13 cellular contexts compared by ENCODE assay signal in the genomic region with DNA sequence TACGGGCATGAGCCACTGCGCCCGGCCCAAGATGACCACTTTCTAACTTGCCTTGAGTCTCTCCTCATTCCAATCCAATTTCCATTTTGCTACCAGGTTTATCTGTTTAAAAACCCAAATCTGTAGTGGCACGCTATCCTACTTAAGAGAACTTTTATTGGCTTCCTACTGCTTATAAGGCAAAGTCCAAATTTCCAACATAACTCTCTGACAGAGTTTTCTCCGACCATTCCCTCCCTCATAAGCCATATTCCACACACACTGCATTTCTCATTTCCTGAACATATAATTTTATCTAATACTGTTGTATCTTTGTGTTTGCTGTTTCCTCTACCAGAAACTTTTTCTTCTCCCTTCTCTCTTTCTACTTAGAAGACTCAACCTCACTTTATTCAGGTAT. TPM values are rescaled to one million over a fixed set of nuclear protein-coding genes. Genes with fewer than 3 reads are reported as not detected.
DNase-seq lines count a peak whose midpoint lies in the region; ATAC-seq, FAIRE-seq and TF ChIP-seq lines count a peak whose summit lies in the region.
"Had no signal": no experiment of that assay in that cellular context is flagged by ENCODE, and none has a peak within 500 bp of the region (broad histone marks: within the 10 kb centered on the region; RNA-seq: fewer than 3 reads in every experiment).

No MANE protein-coding gene starts in this region.

- WGBS in K562 (ENCODE audit: insufficient coverage, low coverage, missing lambda C conversion rate), result 98% methylated on average over 5 of the region's 5 CpGs

- POLR2A ChIA-PET in CD8-positive, alpha-beta T cell (lab: Charles Lee), result no interaction called here
- POLR2A ChIA-PET in K562 (lab: Yijun Ruan, JAX), result interaction anchor here (2.1 kb wide), 1 partner anchor 15 kb away, joined by 10 read pairs; the partner anchor contains the start of gene SF3A3
- POLR2A ChIA-PET in MCF 10A (lab: Yijun Ruan, JAX), result no interaction called here

- no peaks in the 10 kb centered on the region for H3K9me3 Mint-ChIP-seq in activated T-cell treated with anti-CD3 and anti-CD28 coated beads, Interleukin-2, amount 50 U/mL, for 24 hours
- H3K9me3 Mint-ChIP-seq in CD8-positive, alpha-beta T cell, result no peaks in the 10 kb centered on the region
- no peaks in the 10 kb centered on the region for H3K9me3 Mint-ChIP-seq in MCF 10A (ENCODE audit: unreplicated experiment)
- H3K9me3 Mint-ChIP-seq: HFFc6 had no signal

- no peak for FAIRE-seq in K562 (lab: Jason Lieb, UNC)
- FAIRE-seq: HTR-8/SVneo had no signal

- no peak overlapping the region for H3K4me2 ChIP-seq in K562 (ENCODE audit: insufficient read depth, low read length)
- H3K4me2 ChIP-seq: BLaER1 had no signal

- intact Hi-C loops in CD8-positive, alpha-beta T cell (cut with DNase I, micrococcal nuclease), result no loop called here
- intact Hi-C loops in K562 (cut with micrococcal nuclease), result loop anchor here (10.0 kb wide), 1 partner anchor 160 kb away; no protein-coding TSS in a partner anchor
- intact Hi-C loops in left colon (cut with DNase I, micrococcal nuclease), result no loop called here
- intact Hi-C loops in MCF 10A (cut with micrococcal nuclease), result loop anchor here (10.0 kb wide), 1 partner anchor 160 kb away; no protein-coding TSS in a partner anchor

- peaks cover 27% of the 10 kb centered on the region for H3K4me1 Mint-ChIP-seq in activated T-cell treated with anti-CD3 and anti-CD28 coated beads, Interleukin-2, amount 50 U/mL, for 24 hours (ENCODE audit: low read depth)
- H3K4me1 Mint-ChIP-seq in CD8-positive, alpha-beta T cell (ENCODE audit: low read depth), result peaks cover 23% of the 10 kb centered on the region
- H3K4me1 Mint-ChIP-seq in MCF 10A (ENCODE audit: insufficient read depth, unreplicated experiment), result no peaks in the 10 kb centered on the region

- H3K4me1 ChIP-seq in CD8-positive, alpha-beta T cell (ENCODE audit: insufficient read depth, low read length), result no peaks in the 10 kb centered on the region
- H3K4me1 ChIP-seq in K562 (replicated peaks in 1 of 2; ENCODE audit: control insufficient read depth in 2 of 2, insufficient read depth in 2 of 2, low read length in 2 of 2), result no peaks in the 10 kb centered on the region

- H3K36me3 Mint-ChIP-seq in activated T-cell treated with anti-CD3 and anti-CD28 coated beads, Interleukin-2, amount 50 U/mL, for 24 hours (ENCODE audit: low read depth), result peaks cover 100% of the 10 kb centered on the region
- peaks cover 94% of the 10 kb centered on the region for H3K36me3 Mint-ChIP-seq in CD8-positive, alpha-beta T cell
- H3K36me3 Mint-ChIP-seq in MCF 10A (ENCODE audit: insufficient read depth, unreplicated experiment), result peaks cover 97% of the 10 kb centered on the region

- peak overlapping the region; percentile 1 for H3K27ac Mint-ChIP-seq in activated T-cell treated with anti-CD3 and anti-CD28 coated beads, Interleukin-2, amount 50 U/mL, for 24 hours
- peak overlapping the region; percentile 17 for H3K27ac Mint-ChIP-seq in CD8-positive, alpha-beta T cell
- no peak overlapping the region for H3K27ac Mint-ChIP-seq in MCF 10A (ENCODE audit: low read depth, unreplicated experiment)
- H3K27ac Mint-ChIP-seq: HFFc6 had no signal

- H3K36me3 ChIP-seq in CD8-positive, alpha-beta T cell (ENCODE audit: insufficient read depth, low read length), result peaks cover 41% of the 10 kb centered on the region
- peaks cover 78% of the 10 kb centered on the region for H3K36me3 ChIP-seq in K562 (ENCODE audit: control insufficient read depth, insufficient read depth, low read length)

- H3K9me1 ChIP-seq in K562 (ENCODE audit: control insufficient read depth, insufficient read depth, low read length), result no peaks in the 10 kb centered on the region

- no peaks in the 10 kb centered on the region for H3K27me3 ChIP-seq in CD8-positive, alpha-beta T cell (ENCODE audit: insufficient read depth, low read length)
- H3K27me3 ChIP-seq in K562 (ENCODE audit: control insufficient read depth in 2 of 2, insufficient read depth in 2 of 2, low read length in 2 of 2), result no peaks in the 10 kb centered on the region
- H3K27me3 ChIP-seq: BLaER1 had no signal

- no peaks in the 10 kb centered on the region for H3K27me3 Mint-ChIP-seq in activated T-cell treated with anti-CD3 and anti-CD28 coated beads, Interleukin-2, amount 50 U/mL, for 24 hours
- H3K27me3 Mint-ChIP-seq in CD8-positive, alpha-beta T cell (ENCODE audit: low read depth), result no peaks in the 10 kb centered on the region
- H3K27me3 Mint-ChIP-seq in MCF 10A (ENCODE audit: insufficient read depth, unreplicated experiment), result no peaks in the 10 kb centered on the region

- no peak for TF ChIP-seq RAD21 in K562 (CRISPR knock-in tag; conservative IDR thresholded peaks at IDR 0.05 in 1 of 2, IDR thresholded peaks at IDR 0.05 in 1 of 2)

- no peak for TF ChIP-seq EP300 in K562 (IDR thresholded peaks at IDR 0.05; ENCODE audit: low read length)

- H3K4me3 ChIP-seq in CD8-positive, alpha-beta T cell (ENCODE audit: low read depth, low read length), result no peak overlapping the region
- H3K4me3 ChIP-seq in K562, result no peak overlapping the region
- H3K4me3 ChIP-seq: BLaER1 had no signal

- no peak for ATAC-seq in CD8-positive, alpha-beta T cell
- no peak for ATAC-seq in K562
- ATAC-seq in left colon, result peak; percentile 68
- ATAC-seq in HG03378 (IDR thresholded peaks at IDR 0.05; ENCODE audit: unreplicated experiment), result no peak

- H3K4me3 Mint-ChIP-seq in activated T-cell treated with anti-CD3 and anti-CD28 coated beads, Interleukin-2, amount 50 U/mL, for 24 hours, result no peak overlapping the region
- no peak overlapping the region for H3K4me3 Mint-ChIP-seq in CD8-positive, alpha-beta T cell
- H3K4me3 Mint-ChIP-seq in MCF 10A (ENCODE audit: unreplicated experiment), result no peak overlapping the region
- H3K4me3 Mint-ChIP-seq: HFFc6 had no signal

- H4K20me1 ChIP-seq in K562 (replicated peaks; ENCODE audit: control insufficient read depth, insufficient read depth, low read length), result peaks cover 7% of the 10 kb centered on the region; the same call in 1 of the 2 replicates

- TF ChIP-seq CTCF in CD8-positive, alpha-beta T cell (IDR thresholded peaks at IDR 0.05), result no peak
- TF ChIP-seq CTCF in K562 (IDR thresholded peaks at IDR 0.05 in 2 of 3, conservative IDR thresholded peaks at IDR 0.05 in 1 of 3; ENCODE audit: insufficient read depth in 2 of 3, low read depth in 1 of 3, low read length in 3 of 3) (no peak), MCF 10A (IDR thresholded peaks at IDR 0.05; ENCODE audit: unreplicated experiment) (no peak)

- H3K79me2 ChIP-seq in K562 (ENCODE audit: control insufficient read depth, insufficient read depth, low read length), result peaks cover 11% of the 10 kb centered on the region

- no TSS peak for BruUV-seq in K562 (replicated peaks; lab: Mats Ljungman, UMichigan)
- no TSS peak for BruUV-seq in MCF 10A (replicated peaks; lab: Mats Ljungman, UMichigan)

- CTCF ChIA-PET in CD8-positive, alpha-beta T cell (lab: Charles Lee), result interaction anchor here (1.0 kb wide), 1 partner anchor 94 kb away, joined by 3 read pairs; no protein-coding TSS in a partner anchor
- CTCF ChIA-PET in K562 (lab: Yijun Ruan, JAX; ENCODE audit: low intra/inter-chr PET ratio), result interaction anchor here (1.1 to 2.0 kb wide), 2 partner anchors 85 to 520 kb away, joined by 3 to 18 read pairs; no protein-coding TSS in a partner anchor
- CTCF ChIA-PET in MCF 10A (lab: Yijun Ruan, JAX), result interaction anchor here (0.7 to 1.9 kb wide), 4 partner anchors 13 to 112 kb away, joined by 3 to 10 read pairs (median 5); no protein-coding TSS in a partner anchor

- no peak overlapping the region for H2AFZ ChIP-seq in K562 (ENCODE audit: low read depth, low read length)

- no peak overlapping the region for H3K9ac ChIP-seq in K562 (ENCODE audit: insufficient read depth in 1 of 2, low read depth in 2 of 2, low read length in 2 of 2)
- H3K9ac ChIP-seq: BLaER1 had no signal

- no peak overlapping the region for H3K27ac ChIP-seq in CD8-positive, alpha-beta T cell (ENCODE audit: low read depth, low read length)
- H3K27ac ChIP-seq in K562 (ENCODE audit: extremely low read depth, low read depth, low read length), result no peak overlapping the region
- H3K27ac ChIP-seq: 22Rv1, BLaER1 had no signal

- in situ Hi-C loops in K562 (cut with MboI), result no loop called here

- no peaks in the 10 kb centered on the region for H3K9me3 ChIP-seq in CD8-positive, alpha-beta T cell (ENCODE audit: low read length)
- no peaks in the 10 kb centered on the region for H3K9me3 ChIP-seq in K562 (replicated peaks; ENCODE audit: control insufficient read depth, insufficient read depth, low read depth, low read length)

- DNase-seq in activated T-cell treated with anti-CD3 and anti-CD28 coated beads, Interleukin-2, amount 50 U/mL, for 24 hours, result no peak
- no peak for DNase-seq in activated T-cell treated with anti-CD3 and anti-CD28 coated beads, Interleukin-2, amount 50 U/mL, for 48 hours
- no peak for DNase-seq in CD8-positive, alpha-beta T cell
- DNase-seq in K562 (ENCODE audit: extremely low read depth in 1 of 4, low spot score in 3 of 4), result no peak
- no peak for DNase-seq in left colon
- no peak for DNase-seq in MCF 10A (ENCODE audit: unreplicated experiment)
- DNase-seq in NCI-H1105 (lab: John Stamatoyannopoulos, UW), result no peak
- DNase-seq: DMS 273 treated with DMSO at 0.1 percent for 48 hours had no signal

- no peak for TF ChIP-seq POLR2A in K562 (conservative IDR thresholded peaks at IDR 0.05)

RNA-seq across cellular contexts. Expression of gene SF3A3, which starts 15.2 kb away (rescaled TPM):
- total RNA-seq in CD8-positive, alpha-beta T cell, result 10 to 100 TPM; 41.7 to 42.6 TPM
- total RNA-seq in K562 (2011; cell fraction: chromatin; rRNA removed; ENCODE audit: low replicate concordance), result 120 and 207 TPM in 2 replicates
- total RNA-seq in K562 (2011; cell fraction: nucleolus; rRNA removed), result 64.9 and 65.3 TPM in 2 replicates
- total RNA-seq in K562 (2011; cell fraction: nucleoplasm; rRNA removed), result 96.5 and 110 TPM in 2 replicates
- total RNA-seq in K562 (2014; rRNA removed), result 237 and 305 TPM in 2 replicates
- total RNA-seq in K562 (2014; rRNA removed; fragmentation: Illumina TruSeq; extraction: Trizol), result 303 and 319 TPM in 2 replicates
- 348 and 384 TPM in 2 replicates for total RNA-seq in K562 (2015; rRNA removed; fragmentation: Illumina TruSeq; extraction: Trizol)
- 177 and 184 TPM in 2 replicates for total RNA-seq in K562 (2021)
- polyA plus RNA-seq in K562 (2011; rRNA removed), result 131 and 193 TPM in 2 replicates
- 44.6 and 75.3 TPM in 2 replicates for polyA plus RNA-seq in K562 (2011; cell fraction: cytosol; rRNA removed)
- 44.8 and 71.7 TPM in 2 replicates for polyA plus RNA-seq in K562 (2011; cell fraction: nucleus; rRNA removed)
- polyA plus RNA-seq in K562 (2012), result 105 and 258 TPM in 2 replicates
- 305 and 350 TPM in 2 replicates for polyA plus RNA-seq in K562 (2014; fragmentation: Illumina TruSeq; extraction: Trizol)
- polyA plus RNA-seq in K562 (2014; fragmentation: Nextera tagmentation; extraction: Ambion mirVana), result 100 to 1,000 TPM; 197 to 467 TPM
- polyA plus RNA-seq in K562 (2014; rRNA removed), result 237 and 245 TPM in 2 replicates
- polyA minus RNA-seq in K562 (2011; rRNA and poly(A)+ RNA removed), result 201 and 210 TPM in 2 replicates
- 101 and 121 TPM in 2 replicates for polyA minus RNA-seq in K562 (2011; cell fraction: cytosol; rRNA and poly(A)+ RNA removed)
- 39.4 and 86.4 TPM in 2 replicates for polyA minus RNA-seq in K562 (2011; cell fraction: nucleus; rRNA and poly(A)+ RNA removed)
- total RNA-seq in left colon, result 10 to 100 TPM; 27.5 to 34.8 TPM
- 55.6 and 61.7 TPM in 2 replicates for total RNA-seq in MCF 10A (2022)

RNA-seq across cellular contexts. Expression of gene INPP5B, which starts 27.7 kb away (rescaled TPM):
- total RNA-seq in CD8-positive, alpha-beta T cell, result 10 to 100 TPM; 11.2 to 12.7 TPM
- 143 and 150 TPM in 2 replicates for total RNA-seq in K562 (2011; cell fraction: chromatin; rRNA removed; ENCODE audit: low replicate concordance)
- total RNA-seq in K562 (2011; cell fraction: nucleolus; rRNA removed), result 71.7 and 79.2 TPM in 2 replicates
- 90.1 and 108 TPM in 2 replicates for total RNA-seq in K562 (2011; cell fraction: nucleoplasm; rRNA removed)
- total RNA-seq in K562 (2014; rRNA removed) (25.2 and 33.7 TPM in 2 replicates), K562 (2014; rRNA removed; fragmentation: Illumina TruSeq; extraction: Trizol) (26.3 and 27.9 TPM in 2 replicates), K562 (2015; rRNA removed; fragmentation: Illumina TruSeq; extraction: Trizol) (22.2 and 23.6 TPM in 2 replicates), K562 (2021) (27.8 and 28.7 TPM in 2 replicates), left colon (10 to 100 TPM; 21.6 to 25.2 TPM), MCF 10A (2022) (4.7 and 5.9 TPM in 2 replicates)
- polyA plus RNA-seq in K562 (2011; rRNA removed) (20.9 and 27.8 TPM in 2 replicates), K562 (2014; fragmentation: Illumina TruSeq; extraction: Trizol) (19.7 and 19.8 TPM in 2 replicates), K562 (2014; fragmentation: Nextera tagmentation; extraction: Ambion mirVana) (10 to 100 TPM; 14.1 to 16.5 TPM), K562 (2014; rRNA removed) (18.5 and 20.9 TPM in 2 replicates)
- polyA plus RNA-seq in K562 (2011; cell fraction: cytosol; rRNA removed), result 13.6 and 20.1 TPM in 2 replicates
- 33.3 and 37.6 TPM in 2 replicates for polyA plus RNA-seq in K562 (2011; cell fraction: nucleus; rRNA removed)
- 10.8 and 18.4 TPM in 2 replicates for polyA plus RNA-seq in K562 (2012)
- 43.4 and 44.7 TPM in 2 replicates for polyA minus RNA-seq in K562 (2011; rRNA and poly(A)+ RNA removed)
- 23.4 and 25.6 TPM in 2 replicates for polyA minus RNA-seq in K562 (2011; cell fraction: cytosol; rRNA and poly(A)+ RNA removed)
- polyA minus RNA-seq in K562 (2011; cell fraction: nucleus; rRNA and poly(A)+ RNA removed), result 26.3 and 44.0 TPM in 2 replicates

RNA-seq across cellular contexts. Expression of gene FHL3, which starts 30.7 kb away (rescaled TPM):
- total RNA-seq in CD8-positive, alpha-beta T cell, result 1 to 10 TPM; 5.6 to 5.9 TPM
- 89.8 and 202 TPM in 2 replicates for total RNA-seq in K562 (2011; cell fraction: chromatin; rRNA removed; ENCODE audit: low replicate concordance)
- total RNA-seq in K562 (2011; cell fraction: nucleolus; rRNA removed), result 99.7 and 116 TPM in 2 replicates
- 98.0 and 139 TPM in 2 replicates for total RNA-seq in K562 (2011; cell fraction: nucleoplasm; rRNA removed)
- 55.7 and 80.3 TPM in 2 replicates for total RNA-seq in K562 (2014; rRNA removed)
- 22.6 and 27.7 TPM in 2 replicates for total RNA-seq in K562 (2014; rRNA removed; fragmentation: Illumina TruSeq; extraction: Trizol)
- 34.1 and 35.1 TPM in 2 replicates for total RNA-seq in K562 (2015; rRNA removed; fragmentation: Illumina TruSeq; extraction: Trizol)
- 123 and 144 TPM in 2 replicates for total RNA-seq in K562 (2021)
- 14.8 and 18.9 TPM in 2 replicates for polyA plus RNA-seq in K562 (2011; rRNA removed)
- polyA plus RNA-seq in K562 (2011; cell fraction: cytosol; rRNA removed), result 31.0 and 53.9 TPM in 2 replicates
- polyA plus RNA-seq in K562 (2011; cell fraction: nucleus; rRNA removed), result 58.4 and 84.8 TPM in 2 replicates
- 76.0 and 140 TPM in 2 replicates for polyA plus RNA-seq in K562 (2012)
- polyA plus RNA-seq in K562 (2014; fragmentation: Illumina TruSeq; extraction: Trizol), result 117 and 145 TPM in 2 replicates
- polyA plus RNA-seq in K562 (2014; fragmentation: Nextera tagmentation; extraction: Ambion mirVana), result 1 to 10 TPM; 6.1 to 8.0 TPM
- 56.7 and 61.4 TPM in 2 replicates for polyA plus RNA-seq in K562 (2014; rRNA removed)
- polyA minus RNA-seq in K562 (2011; rRNA and poly(A)+ RNA removed), result 26.4 and 29.9 TPM in 2 replicates
- 46.4 and 60.9 TPM in 2 replicates for polyA minus RNA-seq in K562 (2011; cell fraction: cytosol; rRNA and poly(A)+ RNA removed)
- polyA minus RNA-seq in K562 (2011; cell fraction: nucleus; rRNA and poly(A)+ RNA removed), result 41.9 and 46.1 TPM in 2 replicates
- 1 to 10 TPM; 2.5 to 6.8 TPM for total RNA-seq in left colon
- 13.5 and 18.8 TPM in 2 replicates for total RNA-seq in MCF 10A (2022)

RNA-seq across cellular contexts. Expression of gene UTP11, which starts 38.0 kb away (rescaled TPM):
- total RNA-seq in CD8-positive, alpha-beta T cell, result 10 to 100 TPM; 12.8 to 14.0 TPM
- 67.0 and 115 TPM in 2 replicates for total RNA-seq in K562 (2011; cell fraction: chromatin; rRNA removed; ENCODE audit: low replicate concordance)
- 37.6 and 49.2 TPM in 2 replicates for total RNA-seq in K562 (2011; cell fraction: nucleolus; rRNA removed)
- total RNA-seq in K562 (2011; cell fraction: nucleoplasm; rRNA removed), result 97.2 and 146 TPM in 2 replicates
- total RNA-seq in K562 (2014; rRNA removed) (125 and 137 TPM in 2 replicates), K562 (2014; rRNA removed; fragmentation: Illumina TruSeq; extraction: Trizol) (215 and 251 TPM in 2 replicates), K562 (2015; rRNA removed; fragmentation: Illumina TruSeq; extraction: Trizol) (214 and 221 TPM in 2 replicates), K562 (2021) (124 and 129 TPM in 2 replicates), left colon (10 to 100 TPM; 16.4 to 17.3 TPM), MCF 10A (2022) (66.5 and 70.3 TPM in 2 replicates)
- polyA plus RNA-seq in K562 (2011; rRNA removed) (67.6 and 91.1 TPM in 2 replicates), K562 (2014; fragmentation: Illumina TruSeq; extraction: Trizol) (329 and 378 TPM in 2 replicates), K562 (2014; fragmentation: Nextera tagmentation; extraction: Ambion mirVana) (100 to 1,000 TPM; 269 to 303 TPM), K562 (2014; rRNA removed) (167 and 253 TPM in 2 replicates)
- polyA plus RNA-seq in K562 (2011; cell fraction: cytosol; rRNA removed), result 22.4 and 42.7 TPM in 2 replicates
- 18.0 and 28.1 TPM in 2 replicates for polyA plus RNA-seq in K562 (2011; cell fraction: nucleus; rRNA removed)
- polyA plus RNA-seq in K562 (2012), result 76.5 and 96.7 TPM in 2 replicates
- 46.0 and 51.0 TPM in 2 replicates for polyA minus RNA-seq in K562 (2011; rRNA and poly(A)+ RNA removed)
- polyA minus RNA-seq in K562 (2011; cell fraction: cytosol; rRNA and poly(A)+ RNA removed), result 25.8 and 26.4 TPM in 2 replicates
- polyA minus RNA-seq in K562 (2011; cell fraction: nucleus; rRNA and poly(A)+ RNA removed), result 17.6 and 38.0 TPM in 2 replicates

Comparison
In these comparisons a context has a peak if more than half of its experiments do, and no peak if none do; other contexts are left out.
1. intact Hi-C loops: an anchor here in K562 (10.0 kb wide) and MCF 10A (10.0 kb wide); none called in CD8-positive, alpha-beta T cell and left colon.